1 cellular context compared by ENCODE assay signal in the genomic region with DNA sequence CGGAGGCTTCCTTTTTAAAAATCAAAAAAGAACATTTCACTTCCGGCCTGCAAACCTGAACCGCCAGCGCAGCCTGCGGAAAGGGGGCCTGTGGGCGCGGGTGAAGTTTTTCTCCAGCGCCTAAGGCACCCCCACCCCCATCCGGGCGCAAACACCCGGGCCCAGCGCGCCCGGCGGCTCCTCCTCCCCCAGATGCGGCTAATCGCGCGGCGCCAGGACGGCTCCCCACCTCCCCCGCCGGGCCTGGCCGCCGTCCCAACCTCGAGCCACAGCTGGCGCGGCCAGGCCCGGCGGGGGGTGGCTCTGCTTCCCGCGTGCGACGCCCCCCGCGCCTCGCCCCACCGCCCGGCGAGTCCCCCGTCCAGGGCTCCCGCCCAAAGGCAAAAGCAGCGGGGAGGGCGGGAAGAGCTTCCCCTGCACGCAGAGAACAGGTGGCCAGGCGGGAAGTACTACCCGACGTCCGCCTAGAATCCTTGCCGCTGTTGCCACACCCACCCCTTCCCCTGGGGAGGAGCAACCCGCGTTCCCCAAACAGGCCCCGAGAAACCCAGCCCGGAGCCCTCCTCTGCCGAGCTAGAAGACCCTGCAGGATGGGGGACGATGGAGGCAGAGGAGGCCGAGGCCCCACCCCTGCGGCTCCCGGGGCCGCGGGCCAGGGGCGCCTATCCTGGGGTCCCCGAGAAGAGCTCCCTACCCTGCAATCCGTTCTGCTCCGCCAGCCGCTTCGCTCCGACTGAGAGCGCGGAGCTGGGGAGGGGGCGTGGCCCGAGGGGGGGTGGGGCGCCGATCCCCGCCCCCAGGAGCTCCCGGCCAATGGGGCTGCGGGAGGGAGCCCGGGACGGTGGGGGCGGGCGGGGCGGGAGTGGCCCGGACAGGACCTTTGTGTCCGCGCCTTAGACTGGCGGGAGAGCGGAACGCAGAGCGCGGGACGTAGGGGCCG.
TF ChIP-seq lines count a peak whose summit lies in the region.

A gene (minus strand): TSS at position 735 of the 940 bp plus-strand sequence. CDS start 9,678 bp downstream, outside the sequence.

TF ChIP-seq in K562, 482 proteins besides CTCF, POLR2A, EP300 and RAD21 (continued from another document and continues in another):
- TF ChIP-seq, protein P1, sequence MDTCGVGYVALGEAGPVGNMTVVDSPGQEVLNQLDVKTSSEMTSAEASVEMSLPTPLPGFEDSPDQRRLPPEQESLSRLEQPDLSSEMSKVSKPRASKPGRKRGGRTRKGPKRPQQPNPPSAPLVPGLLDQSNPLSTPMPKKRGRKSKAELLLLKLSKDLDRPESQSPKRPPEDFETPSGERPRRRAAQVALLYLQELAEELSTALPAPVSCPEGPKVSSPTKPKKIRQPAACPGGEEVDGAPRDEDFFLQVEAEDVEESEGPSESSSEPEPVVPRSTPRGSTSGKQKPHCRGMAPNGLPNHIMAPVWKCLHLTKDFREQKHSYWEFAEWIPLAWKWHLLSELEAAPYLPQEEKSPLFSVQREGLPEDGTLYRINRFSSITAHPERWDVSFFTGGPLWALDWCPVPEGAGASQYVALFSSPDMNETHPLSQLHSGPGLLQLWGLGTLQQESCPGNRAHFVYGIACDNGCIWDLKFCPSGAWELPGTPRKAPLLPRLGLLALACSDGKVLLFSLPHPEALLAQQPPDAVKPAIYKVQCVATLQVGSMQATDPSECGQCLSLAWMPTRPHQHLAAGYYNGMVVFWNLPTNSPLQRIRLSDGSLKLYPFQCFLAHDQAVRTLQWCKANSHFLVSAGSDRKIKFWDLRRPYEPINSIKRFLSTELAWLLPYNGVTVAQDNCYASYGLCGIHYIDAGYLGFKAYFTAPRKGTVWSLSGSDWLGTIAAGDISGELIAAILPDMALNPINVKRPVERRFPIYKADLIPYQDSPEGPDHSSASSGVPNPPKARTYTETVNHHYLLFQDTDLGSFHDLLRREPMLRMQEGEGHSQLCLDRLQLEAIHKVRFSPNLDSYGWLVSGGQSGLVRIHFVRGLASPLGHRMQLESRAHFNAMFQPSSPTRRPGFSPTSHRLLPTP (IDR thresholded peaks at IDR 0.05; ENCODE audit: borderline replicate concordance, extremely low read depth, insufficient read length) = no peak
- TF ChIP-seq, protein P2, sequence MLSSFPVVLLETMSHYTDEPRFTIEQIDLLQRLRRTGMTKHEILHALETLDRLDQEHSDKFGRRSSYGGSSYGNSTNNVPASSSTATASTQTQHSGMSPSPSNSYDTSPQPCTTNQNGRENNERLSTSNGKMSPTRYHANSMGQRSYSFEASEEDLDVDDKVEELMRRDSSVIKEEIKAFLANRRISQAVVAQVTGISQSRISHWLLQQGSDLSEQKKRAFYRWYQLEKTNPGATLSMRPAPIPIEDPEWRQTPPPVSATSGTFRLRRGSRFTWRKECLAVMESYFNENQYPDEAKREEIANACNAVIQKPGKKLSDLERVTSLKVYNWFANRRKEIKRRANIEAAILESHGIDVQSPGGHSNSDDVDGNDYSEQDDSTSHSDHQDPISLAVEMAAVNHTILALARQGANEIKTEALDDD (IDR thresholded peaks at IDR 0.05) = no peak
- peak; percentile 80; the same call in 1 of the 2 replicates for TF ChIP-seq GTF2E2 (tag; IDR thresholded peaks at IDR 0.05)
- TF ChIP-seq, protein P3, sequence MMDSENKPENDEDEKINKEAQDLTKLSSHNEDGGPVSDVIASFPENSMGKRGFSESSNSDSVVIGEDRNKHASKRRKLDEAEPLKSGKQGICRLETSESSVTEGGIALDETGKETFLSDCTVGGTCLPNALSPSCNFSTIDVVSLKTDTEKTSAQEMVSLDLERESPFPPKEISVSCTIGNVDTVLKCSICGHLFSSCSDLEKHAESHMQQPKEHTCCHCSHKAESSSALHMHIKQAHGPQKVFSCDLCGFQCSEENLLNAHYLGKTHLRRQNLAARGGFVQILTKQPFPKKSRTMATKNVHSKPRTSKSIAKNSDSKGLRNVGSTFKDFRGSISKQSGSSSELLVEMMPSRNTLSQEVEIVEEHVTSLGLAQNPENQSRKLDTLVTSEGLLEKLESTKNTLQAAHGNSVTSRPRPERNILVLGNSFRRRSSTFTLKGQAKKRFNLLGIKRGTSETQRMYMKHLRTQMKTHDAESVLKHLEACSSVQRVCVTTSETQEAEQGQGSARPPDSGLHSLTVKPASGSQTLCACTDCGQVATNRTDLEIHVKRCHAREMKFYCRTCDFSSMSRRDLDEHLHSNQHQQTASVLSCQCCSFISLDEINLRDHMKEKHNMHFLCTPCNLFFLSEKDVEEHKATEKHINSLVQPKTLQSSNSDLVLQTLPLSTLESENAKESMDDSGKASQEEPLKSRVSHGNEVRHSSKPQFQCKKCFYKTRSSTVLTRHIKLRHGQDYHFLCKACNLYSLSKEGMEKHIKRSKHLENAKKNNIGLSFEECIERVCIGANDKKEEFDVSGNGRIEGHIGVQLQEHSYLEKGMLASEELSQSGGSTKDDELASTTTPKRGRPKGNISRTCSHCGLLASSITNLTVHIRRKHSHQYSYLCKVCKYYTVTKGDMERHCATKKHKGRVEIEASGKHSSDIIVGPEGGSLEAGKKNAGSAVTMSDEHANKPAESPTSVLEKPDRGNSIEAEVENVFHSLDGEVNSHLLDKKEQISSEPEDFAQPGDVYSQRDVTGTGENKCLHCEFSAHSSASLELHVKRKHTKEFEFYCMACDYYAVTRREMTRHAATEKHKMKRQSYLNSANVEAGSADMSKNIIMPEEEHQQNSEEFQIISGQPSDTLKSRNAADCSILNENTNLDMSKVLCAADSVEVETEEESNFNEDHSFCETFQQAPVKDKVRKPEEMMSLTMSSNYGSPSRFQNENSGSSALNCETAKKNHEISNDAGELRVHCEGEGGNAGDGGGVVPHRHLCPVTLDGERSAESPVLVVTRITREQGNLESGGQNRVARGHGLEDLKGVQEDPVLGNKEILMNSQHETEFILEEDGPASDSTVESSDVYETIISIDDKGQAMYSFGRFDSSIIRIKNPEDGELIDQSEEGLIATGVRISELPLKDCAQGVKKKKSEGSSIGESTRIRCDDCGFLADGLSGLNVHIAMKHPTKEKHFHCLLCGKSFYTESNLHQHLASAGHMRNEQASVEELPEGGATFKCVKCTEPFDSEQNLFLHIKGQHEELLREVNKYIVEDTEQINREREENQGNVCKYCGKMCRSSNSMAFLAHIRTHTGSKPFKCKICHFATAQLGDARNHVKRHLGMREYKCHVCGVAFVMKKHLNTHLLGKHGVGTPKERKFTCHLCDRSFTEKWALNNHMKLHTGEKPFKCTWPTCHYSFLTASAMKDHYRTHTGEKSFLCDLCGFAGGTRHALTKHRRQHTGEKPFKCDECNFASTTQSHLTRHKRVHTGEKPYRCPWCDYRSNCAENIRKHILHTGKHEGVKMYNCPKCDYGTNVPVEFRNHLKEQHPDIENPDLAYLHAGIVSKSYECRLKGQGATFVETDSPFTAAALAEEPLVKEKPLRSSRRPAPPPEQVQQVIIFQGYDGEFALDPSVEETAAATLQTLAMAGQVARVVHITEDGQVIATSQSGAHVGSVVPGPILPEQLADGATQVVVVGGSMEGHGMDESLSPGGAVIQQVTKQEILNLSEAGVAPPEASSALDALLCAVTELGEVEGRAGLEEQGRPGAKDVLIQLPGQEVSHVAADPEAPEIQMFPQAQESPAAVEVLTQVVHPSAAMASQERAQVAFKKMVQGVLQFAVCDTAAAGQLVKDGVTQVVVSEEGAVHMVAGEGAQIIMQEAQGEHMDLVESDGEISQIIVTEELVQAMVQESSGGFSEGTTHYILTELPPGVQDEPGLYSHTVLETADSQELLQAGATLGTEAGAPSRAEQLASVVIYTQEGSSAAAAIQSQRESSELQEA (IDR thresholded peaks at IDR 0.05; ENCODE audit: low read depth) = no peak
- TF ChIP-seq CCNT2 (IDR thresholded peaks at IDR 0.05; ENCODE audit: borderline replicate concordance, extremely low read depth, insufficient read length, low read depth, low read length) = peak; percentile 100
- TF ChIP-seq, protein P4, sequence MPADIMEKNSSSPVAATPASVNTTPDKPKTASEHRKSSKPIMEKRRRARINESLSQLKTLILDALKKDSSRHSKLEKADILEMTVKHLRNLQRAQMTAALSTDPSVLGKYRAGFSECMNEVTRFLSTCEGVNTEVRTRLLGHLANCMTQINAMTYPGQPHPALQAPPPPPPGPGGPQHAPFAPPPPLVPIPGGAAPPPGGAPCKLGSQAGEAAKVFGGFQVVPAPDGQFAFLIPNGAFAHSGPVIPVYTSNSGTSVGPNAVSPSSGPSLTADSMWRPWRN (IDR thresholded peaks at IDR 0.05; ENCODE audit: low read depth) = no peak
- TF ChIP-seq, protein P5, sequence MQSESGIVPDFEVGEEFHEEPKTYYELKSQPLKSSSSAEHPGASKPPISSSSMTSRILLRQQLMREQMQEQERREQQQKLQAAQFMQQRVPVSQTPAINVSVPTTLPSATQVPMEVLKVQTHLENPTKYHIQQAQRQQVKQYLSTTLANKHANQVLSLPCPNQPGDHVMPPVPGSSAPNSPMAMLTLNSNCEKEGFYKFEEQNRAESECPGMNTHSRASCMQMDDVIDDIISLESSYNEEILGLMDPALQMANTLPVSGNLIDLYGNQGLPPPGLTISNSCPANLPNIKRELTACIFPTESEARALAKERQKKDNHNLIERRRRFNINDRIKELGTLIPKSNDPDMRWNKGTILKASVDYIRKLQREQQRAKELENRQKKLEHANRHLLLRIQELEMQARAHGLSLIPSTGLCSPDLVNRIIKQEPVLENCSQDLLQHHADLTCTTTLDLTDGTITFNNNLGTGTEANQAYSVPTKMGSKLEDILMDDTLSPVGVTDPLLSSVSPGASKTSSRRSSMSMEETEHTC (IDR thresholded peaks at IDR 0.05) = no peak
- TF ChIP-seq SMARCA5 (IDR thresholded peaks at IDR 0.05) = peak; percentile 53; the same call in 1 of the 2 replicates
- no peak for TF ChIP-seq ZNF717 (CRISPR knock-in tag; IDR thresholded peaks at IDR 0.05)
- TF ChIP-seq KAT7 (CRISPR knock-in tag; IDR thresholded peaks at IDR 0.05; ENCODE audit: borderline replicate concordance) = no peak
- peak; percentile 78; the same call in 1 of the 2 replicates for TF ChIP-seq PHF8 (IDR thresholded peaks at IDR 0.05; ENCODE audit: borderline replicate concordance, low read length)
- TF ChIP-seq, protein P6, sequence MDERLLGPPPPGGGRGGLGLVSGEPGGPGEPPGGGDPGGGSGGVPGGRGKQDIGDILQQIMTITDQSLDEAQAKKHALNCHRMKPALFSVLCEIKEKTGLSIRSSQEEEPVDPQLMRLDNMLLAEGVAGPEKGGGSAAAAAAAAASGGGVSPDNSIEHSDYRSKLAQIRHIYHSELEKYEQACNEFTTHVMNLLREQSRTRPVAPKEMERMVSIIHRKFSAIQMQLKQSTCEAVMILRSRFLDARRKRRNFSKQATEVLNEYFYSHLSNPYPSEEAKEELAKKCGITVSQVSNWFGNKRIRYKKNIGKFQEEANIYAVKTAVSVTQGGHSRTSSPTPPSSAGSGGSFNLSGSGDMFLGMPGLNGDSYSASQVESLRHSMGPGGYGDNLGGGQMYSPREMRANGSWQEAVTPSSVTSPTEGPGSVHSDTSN (CRISPR knock-in tag; IDR thresholded peaks at IDR 0.05; ENCODE audit: low read depth) = no peak
- TF ChIP-seq, protein P6 (tag; conservative IDR thresholded peaks at IDR 0.05; ENCODE audit: low read depth) = no peak
- peak; percentile 97 for TF ChIP-seq CXXC5 (CRISPR knock-in tag; IDR thresholded peaks at IDR 0.05)
- TF ChIP-seq, protein P7, sequence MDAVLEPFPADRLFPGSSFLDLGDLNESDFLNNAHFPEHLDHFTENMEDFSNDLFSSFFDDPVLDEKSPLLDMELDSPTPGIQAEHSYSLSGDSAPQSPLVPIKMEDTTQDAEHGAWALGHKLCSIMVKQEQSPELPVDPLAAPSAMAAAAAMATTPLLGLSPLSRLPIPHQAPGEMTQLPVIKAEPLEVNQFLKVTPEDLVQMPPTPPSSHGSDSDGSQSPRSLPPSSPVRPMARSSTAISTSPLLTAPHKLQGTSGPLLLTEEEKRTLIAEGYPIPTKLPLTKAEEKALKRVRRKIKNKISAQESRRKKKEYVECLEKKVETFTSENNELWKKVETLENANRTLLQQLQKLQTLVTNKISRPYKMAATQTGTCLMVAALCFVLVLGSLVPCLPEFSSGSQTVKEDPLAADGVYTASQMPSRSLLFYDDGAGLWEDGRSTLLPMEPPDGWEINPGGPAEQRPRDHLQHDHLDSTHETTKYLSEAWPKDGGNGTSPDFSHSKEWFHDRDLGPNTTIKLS (IDR thresholded peaks at IDR 0.05; ENCODE audit: borderline replicate concordance, low read depth) = peak; percentile 29; the same call in 1 of the 2 replicates
- 0 out of 2 replicates have a peak, but pooled peaks have one; percentile 7 for TF ChIP-seq JUND (IDR thresholded peaks at IDR 0.05; ENCODE audit: borderline replicate concordance, low read depth, low read length)
- no peak for TF ChIP-seq JUND (tag; IDR thresholded peaks at IDR 0.05; ENCODE audit: borderline replicate concordance, low read depth, low read length)
- 0 out of 2 replicates have a peak, but pooled peaks have one; percentile 13 for TF ChIP-seq TOE1 (IDR thresholded peaks at IDR 0.05; ENCODE audit: borderline replicate concordance)
- no peak for TF ChIP-seq TOE1 (CRISPR knock-in tag; IDR thresholded peaks at IDR 0.05; ENCODE audit: borderline replicate concordance, low read depth)
- TF ChIP-seq, protein P8, sequence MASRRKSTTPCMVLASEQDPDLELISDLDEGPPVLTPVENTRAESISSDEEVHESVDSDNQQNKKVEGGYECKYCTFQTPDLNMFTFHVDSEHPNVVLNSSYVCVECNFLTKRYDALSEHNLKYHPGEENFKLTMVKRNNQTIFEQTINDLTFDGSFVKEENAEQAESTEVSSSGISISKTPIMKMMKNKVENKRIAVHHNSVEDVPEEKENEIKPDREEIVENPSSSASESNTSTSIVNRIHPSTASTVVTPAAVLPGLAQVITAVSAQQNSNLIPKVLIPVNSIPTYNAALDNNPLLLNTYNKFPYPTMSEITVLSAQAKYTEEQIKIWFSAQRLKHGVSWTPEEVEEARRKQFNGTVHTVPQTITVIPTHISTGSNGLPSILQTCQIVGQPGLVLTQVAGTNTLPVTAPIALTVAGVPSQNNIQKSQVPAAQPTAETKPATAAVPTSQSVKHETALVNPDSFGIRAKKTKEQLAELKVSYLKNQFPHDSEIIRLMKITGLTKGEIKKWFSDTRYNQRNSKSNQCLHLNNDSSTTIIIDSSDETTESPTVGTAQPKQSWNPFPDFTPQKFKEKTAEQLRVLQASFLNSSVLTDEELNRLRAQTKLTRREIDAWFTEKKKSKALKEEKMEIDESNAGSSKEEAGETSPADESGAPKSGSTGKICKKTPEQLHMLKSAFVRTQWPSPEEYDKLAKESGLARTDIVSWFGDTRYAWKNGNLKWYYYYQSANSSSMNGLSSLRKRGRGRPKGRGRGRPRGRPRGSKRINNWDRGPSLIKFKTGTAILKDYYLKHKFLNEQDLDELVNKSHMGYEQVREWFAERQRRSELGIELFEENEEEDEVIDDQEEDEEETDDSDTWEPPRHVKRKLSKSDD (conservative IDR thresholded peaks at IDR 0.05; ENCODE audit: low read length) = no peak
- no peak for TF ChIP-seq PTRF (tag; IDR thresholded peaks at IDR 0.05)
- no peak for TF ChIP-seq HDAC3 (IDR thresholded peaks at IDR 0.05; ENCODE audit: borderline replicate concordance, partially characterized antibody)
- no peak for TF ChIP-seq ZC3H11A (IDR thresholded peaks at IDR 0.05; ENCODE audit: low read depth, low read length)
- TF ChIP-seq GABPA (tag; conservative IDR thresholded peaks at IDR 0.05; ENCODE audit: low read depth) = peak; percentile 69
- peak; percentile 71 for TF ChIP-seq RB1 (IDR thresholded peaks at IDR 0.05; ENCODE audit: low read depth)
- no peak for TF ChIP-seq HDAC6 (IDR thresholded peaks at IDR 0.05; ENCODE audit: low read depth, low read length)
- no peak for TF ChIP-seq HNRNPH1 (optimal IDR thresholded peaks at IDR 0.05; ENCODE audit: low read depth, low read length)
- peak; percentile 70 for TF ChIP-seq EP400 (IDR thresholded peaks at IDR 0.05)
- no peak for TF ChIP-seq LARP7 (IDR thresholded peaks at IDR 0.05)
